In genomic region chr12:64451687-64452558, GRCh38 we compare ENCODE assay signal across 8 cellular contexts. TPM values are rescaled to one million over a fixed set of nuclear protein-coding genes. Genes with fewer than 3 reads are reported as not detected.
DNase-seq lines count a peak whose midpoint lies in the region; ATAC-seq and TF ChIP-seq lines count a peak whose summit lies in the region.

TBK1 (plus strand) TSS chr12:64452120; CDS start chr12:64455871, 3,751 bp downstream.

- H3K36me3 ChIP-seq in colonic mucosa, result no peaks in the 10 kb centered on the region

- H3K9me3 ChIP-seq in colonic mucosa, result no peaks in the 10 kb centered on the region

- ATAC-seq in GM18873 (IDR thresholded peaks at IDR 0.05; ENCODE audit: low FRiP score, unreplicated experiment) (peak; percentile 65), HG03135 (IDR thresholded peaks at IDR 0.05; ENCODE audit: unreplicated experiment) (peak; percentile 87)

- no peak for TF ChIP-seq CTCF in AG09319 (IDR thresholded peaks at IDR 0.05; ENCODE audit: low read depth, low read length)
- TF ChIP-seq CTCF in colonic mucosa (IDR thresholded peaks at IDR 0.05), result no peak

- H3K27me3 ChIP-seq in colonic mucosa, result no peaks in the 10 kb centered on the region

- H3K4me1 ChIP-seq in colonic mucosa, result no peaks in the 10 kb centered on the region

- H3K27ac ChIP-seq in colonic mucosa, result peak within 1 kb of the TSS; percentile 93

- DNase-seq in AG09319 (ENCODE audit: extremely low read depth, low read depth) (peak; percentile 60), NCI-H446 (lab: John Stamatoyannopoulos, UW) (peak; percentile 40 to 88), colonic mucosa (peak; percentile 90), left kidney (ENCODE audit: low read depth, low spot score) (peak; percentile 95)
- peak; percentile 33 to 54 for DNase-seq in activated CD4-positive, alpha-beta T cell treated with anti-CD3 and anti-CD28 coated beads for 24 hours (ENCODE audit: low read depth in 2 of 2)
- DNase-seq in stimulated activated CD4-positive, alpha-beta T cell treated with anti-CD3 and anti-CD28 coated beads, Interleukin-2, amount 100 ng/mL, for 24 hours, result peak; percentile 67 to 76

- H3K4me3 ChIP-seq in colonic mucosa, result peak within 1 kb of the TSS; percentile 68

- intact Hi-C loops in colonic mucosa (cut with DNase I), result no loop called here

- H3K9ac ChIP-seq in colonic mucosa (ENCODE audit: low read depth in 2 of 2, low read length in 2 of 2), result peak within 1 kb of the TSS; percentile 95 to 96

RNA-seq across cellular contexts. Expression of gene TBK1, which starts in this region (rescaled TPM):
- 10 to 100 TPM; 14.8 to 21.0 TPM for total RNA-seq in colonic mucosa

Comparison
In these comparisons a context has a peak if more than half of its experiments do, and no peak if none do; other contexts are left out.
1. Peak in every context shown above with its lines: DNase-seq, ATAC-seq, H3K4me3 ChIP-seq and H3K27ac ChIP-seq.
2. DNase-seq: peak in every context shown above with its lines; median percentile 95 in left kidney; 90 in colonic mucosa; 72 in stimulated activated CD4-positive, alpha-beta T cell treated with anti-CD3 and anti-CD28 coated beads, Interleukin-2, amount 100 ng/mL, for 24 hours; 64 in NCI-H446; 60 in AG09319; 44 in activated CD4-positive, alpha-beta T cell treated with anti-CD3 and anti-CD28 coated beads for 24 hours.